ENCODE assay signal across 2 cellular contexts in the genomic region with DNA sequence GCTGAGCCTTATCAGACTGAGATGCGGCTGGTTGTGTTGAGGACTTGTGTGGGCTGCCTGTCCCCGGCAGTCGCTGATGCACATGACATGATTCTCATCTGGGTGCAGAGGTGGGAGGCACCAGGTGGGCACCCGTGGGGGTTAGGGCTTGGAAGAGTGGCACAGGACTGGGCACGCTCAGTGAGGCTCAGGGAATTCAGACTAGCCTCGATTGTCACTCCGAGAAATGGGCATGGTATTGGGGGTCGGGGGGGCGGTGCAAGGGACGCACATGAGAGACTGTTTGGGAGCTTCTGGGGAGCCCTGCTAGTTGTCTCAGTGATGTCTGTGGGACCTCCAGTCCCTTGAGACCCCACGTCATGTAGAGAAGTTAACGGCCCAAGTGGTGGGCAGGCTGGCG.
TF ChIP-seq lines count a peak whose summit lies in the region.

No MANE protein-coding gene starts in this region.

TF ChIP-seq in HEK293, 187 proteins besides CTCF, POLR2A, EP300 and RAD21:
- TF ChIP-seq, protein P1, sequence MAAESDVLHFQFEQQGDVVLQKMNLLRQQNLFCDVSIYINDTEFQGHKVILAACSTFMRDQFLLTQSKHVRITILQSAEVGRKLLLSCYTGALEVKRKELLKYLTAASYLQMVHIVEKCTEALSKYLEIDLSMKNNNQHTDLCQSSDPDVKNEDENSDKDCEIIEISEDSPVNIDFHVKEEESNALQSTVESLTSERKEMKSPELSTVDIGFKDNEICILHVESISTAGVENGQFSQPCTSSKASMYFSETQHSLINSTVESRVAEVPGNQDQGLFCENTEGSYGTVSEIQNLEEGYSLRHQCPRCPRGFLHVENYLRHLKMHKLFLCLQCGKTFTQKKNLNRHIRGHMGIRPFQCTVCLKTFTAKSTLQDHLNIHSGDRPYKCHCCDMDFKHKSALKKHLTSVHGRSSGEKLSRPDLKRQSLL (tag by site-specific recombination; IDR thresholded peaks at IDR 0.05), result no peak
- TF ChIP-seq ZNF19 (tag by site-specific recombination; IDR thresholded peaks at IDR 0.05; ENCODE audit: low read depth) (no peak), ZNF146 (tag by site-specific recombination; IDR thresholded peaks at IDR 0.05) (no peak), EGR2 (tag by site-specific recombination; IDR thresholded peaks at IDR 0.05; ENCODE audit: low read depth) (peak; percentile 43; the same call in 1 of the 2 replicates), ZNF214 (tag by site-specific recombination; IDR thresholded peaks at IDR 0.05; ENCODE audit: borderline replicate concordance) (no peak), ZNF391 (tag by site-specific recombination; IDR thresholded peaks at IDR 0.05; ENCODE audit: borderline replicate concordance, low read depth) (no peak), ZNF175 (tag by site-specific recombination; IDR thresholded peaks at IDR 0.05) (no peak), ZNF473 (tag by site-specific recombination; IDR thresholded peaks at IDR 0.05) (no peak)

TF ChIP-seq in GM12878, 131 proteins besides CTCF, POLR2A, EP300 and RAD21:
- TF ChIP-seq SREBF2 (IDR thresholded peaks at IDR 0.05; ENCODE audit: low read length), result no peak
- no peak for TF ChIP-seq FOS (IDR thresholded peaks at IDR 0.05; ENCODE audit: borderline replicate concordance, extremely low read depth, insufficient read length)
- TF ChIP-seq GABPA (IDR thresholded peaks at IDR 0.05; ENCODE audit: low read depth), result no peak
- TF ChIP-seq, protein P2, sequence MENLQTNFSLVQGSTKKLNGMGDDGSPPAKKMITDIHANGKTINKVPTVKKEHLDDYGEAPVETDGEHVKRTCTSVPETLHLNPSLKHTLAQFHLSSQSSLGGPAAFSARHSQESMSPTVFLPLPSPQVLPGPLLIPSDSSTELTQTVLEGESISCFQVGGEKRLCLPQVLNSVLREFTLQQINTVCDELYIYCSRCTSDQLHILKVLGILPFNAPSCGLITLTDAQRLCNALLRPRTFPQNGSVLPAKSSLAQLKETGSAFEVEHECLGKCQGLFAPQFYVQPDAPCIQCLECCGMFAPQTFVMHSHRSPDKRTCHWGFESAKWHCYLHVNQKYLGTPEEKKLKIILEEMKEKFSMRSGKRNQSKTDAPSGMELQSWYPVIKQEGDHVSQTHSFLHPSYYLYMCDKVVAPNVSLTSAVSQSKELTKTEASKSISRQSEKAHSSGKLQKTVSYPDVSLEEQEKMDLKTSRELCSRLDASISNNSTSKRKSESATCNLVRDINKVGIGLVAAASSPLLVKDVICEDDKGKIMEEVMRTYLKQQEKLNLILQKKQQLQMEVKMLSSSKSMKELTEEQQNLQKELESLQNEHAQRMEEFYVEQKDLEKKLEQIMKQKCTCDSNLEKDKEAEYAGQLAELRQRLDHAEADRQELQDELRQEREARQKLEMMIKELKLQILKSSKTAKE (IDR thresholded peaks at IDR 0.05; ENCODE audit: low read depth, poor library complexity, severe bottlenecking), result no peak
- no peak for TF ChIP-seq PAX5 (IDR thresholded peaks at IDR 0.05; ENCODE audit: borderline replicate concordance, low read depth, low read length)
- TF ChIP-seq, protein P3, sequence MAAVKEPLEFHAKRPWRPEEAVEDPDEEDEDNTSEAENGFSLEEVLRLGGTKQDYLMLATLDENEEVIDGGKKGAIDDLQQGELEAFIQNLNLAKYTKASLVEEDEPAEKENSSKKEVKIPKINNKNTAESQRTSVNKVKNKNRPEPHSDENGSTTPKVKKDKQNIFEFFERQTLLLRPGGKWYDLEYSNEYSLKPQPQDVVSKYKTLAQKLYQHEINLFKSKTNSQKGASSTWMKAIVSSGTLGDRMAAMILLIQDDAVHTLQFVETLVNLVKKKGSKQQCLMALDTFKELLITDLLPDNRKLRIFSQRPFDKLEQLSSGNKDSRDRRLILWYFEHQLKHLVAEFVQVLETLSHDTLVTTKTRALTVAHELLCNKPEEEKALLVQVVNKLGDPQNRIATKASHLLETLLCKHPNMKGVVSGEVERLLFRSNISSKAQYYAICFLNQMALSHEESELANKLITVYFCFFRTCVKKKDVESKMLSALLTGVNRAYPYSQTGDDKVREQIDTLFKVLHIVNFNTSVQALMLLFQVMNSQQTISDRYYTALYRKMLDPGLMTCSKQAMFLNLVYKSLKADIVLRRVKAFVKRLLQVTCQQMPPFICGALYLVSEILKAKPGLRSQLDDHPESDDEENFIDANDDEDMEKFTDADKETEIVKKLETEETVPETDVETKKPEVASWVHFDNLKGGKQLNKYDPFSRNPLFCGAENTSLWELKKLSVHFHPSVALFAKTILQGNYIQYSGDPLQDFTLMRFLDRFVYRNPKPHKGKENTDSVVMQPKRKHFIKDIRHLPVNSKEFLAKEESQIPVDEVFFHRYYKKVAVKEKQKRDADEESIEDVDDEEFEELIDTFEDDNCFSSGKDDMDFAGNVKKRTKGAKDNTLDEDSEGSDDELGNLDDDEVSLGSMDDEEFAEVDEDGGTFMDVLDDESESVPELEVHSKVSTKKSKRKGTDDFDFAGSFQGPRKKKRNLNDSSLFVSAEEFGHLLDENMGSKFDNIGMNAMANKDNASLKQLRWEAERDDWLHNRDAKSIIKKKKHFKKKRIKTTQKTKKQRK (IDR thresholded peaks at IDR 0.05; ENCODE audit: low read depth, low read length), result no peak
